ENCODE assay signal across 1 cellular context in the genomic region with DNA sequence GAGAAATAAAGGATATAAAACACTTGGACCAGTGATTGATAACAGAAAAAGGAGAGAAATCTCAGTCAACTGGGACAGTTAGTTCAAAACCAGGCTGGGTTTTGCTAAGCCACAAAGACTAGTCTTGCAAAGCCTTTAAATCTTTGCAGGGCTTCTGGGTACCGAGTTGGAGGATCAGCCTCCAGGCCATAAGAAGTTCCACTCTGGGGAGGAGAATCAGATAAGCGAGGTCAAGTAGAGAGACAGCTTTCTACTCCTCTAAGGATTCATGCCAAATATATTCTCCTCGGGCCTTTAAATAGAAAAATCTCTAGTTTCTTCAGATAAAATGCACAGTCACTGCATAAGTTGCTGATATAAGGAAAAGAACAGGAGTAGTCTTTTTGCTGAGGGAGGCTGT.
TF ChIP-seq lines count a peak whose summit lies in the region.

No MANE protein-coding gene starts in this region.

TF ChIP-seq in GM23338, 12 proteins besides CTCF, POLR2A, EP300 and RAD21 (continued from another document):
- TF ChIP-seq, protein P1, sequence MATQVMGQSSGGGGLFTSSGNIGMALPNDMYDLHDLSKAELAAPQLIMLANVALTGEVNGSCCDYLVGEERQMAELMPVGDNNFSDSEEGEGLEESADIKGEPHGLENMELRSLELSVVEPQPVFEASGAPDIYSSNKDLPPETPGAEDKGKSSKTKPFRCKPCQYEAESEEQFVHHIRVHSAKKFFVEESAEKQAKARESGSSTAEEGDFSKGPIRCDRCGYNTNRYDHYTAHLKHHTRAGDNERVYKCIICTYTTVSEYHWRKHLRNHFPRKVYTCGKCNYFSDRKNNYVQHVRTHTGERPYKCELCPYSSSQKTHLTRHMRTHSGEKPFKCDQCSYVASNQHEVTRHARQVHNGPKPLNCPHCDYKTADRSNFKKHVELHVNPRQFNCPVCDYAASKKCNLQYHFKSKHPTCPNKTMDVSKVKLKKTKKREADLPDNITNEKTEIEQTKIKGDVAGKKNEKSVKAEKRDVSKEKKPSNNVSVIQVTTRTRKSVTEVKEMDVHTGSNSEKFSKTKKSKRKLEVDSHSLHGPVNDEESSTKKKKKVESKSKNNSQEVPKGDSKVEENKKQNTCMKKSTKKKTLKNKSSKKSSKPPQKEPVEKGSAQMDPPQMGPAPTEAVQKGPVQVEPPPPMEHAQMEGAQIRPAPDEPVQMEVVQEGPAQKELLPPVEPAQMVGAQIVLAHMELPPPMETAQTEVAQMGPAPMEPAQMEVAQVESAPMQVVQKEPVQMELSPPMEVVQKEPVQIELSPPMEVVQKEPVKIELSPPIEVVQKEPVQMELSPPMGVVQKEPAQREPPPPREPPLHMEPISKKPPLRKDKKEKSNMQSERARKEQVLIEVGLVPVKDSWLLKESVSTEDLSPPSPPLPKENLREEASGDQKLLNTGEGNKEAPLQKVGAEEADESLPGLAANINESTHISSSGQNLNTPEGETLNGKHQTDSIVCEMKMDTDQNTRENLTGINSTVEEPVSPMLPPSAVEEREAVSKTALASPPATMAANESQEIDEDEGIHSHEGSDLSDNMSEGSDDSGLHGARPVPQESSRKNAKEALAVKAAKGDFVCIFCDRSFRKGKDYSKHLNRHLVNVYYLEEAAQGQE (IDR thresholded peaks at IDR 0.05; ENCODE audit: unreplicated experiment): no peak
- TF ChIP-seq, protein P2, sequence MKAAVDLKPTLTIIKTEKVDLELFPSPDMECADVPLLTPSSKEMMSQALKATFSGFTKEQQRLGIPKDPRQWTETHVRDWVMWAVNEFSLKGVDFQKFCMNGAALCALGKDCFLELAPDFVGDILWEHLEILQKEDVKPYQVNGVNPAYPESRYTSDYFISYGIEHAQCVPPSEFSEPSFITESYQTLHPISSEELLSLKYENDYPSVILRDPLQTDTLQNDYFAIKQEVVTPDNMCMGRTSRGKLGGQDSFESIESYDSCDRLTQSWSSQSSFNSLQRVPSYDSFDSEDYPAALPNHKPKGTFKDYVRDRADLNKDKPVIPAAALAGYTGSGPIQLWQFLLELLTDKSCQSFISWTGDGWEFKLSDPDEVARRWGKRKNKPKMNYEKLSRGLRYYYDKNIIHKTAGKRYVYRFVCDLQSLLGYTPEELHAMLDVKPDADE (IDR thresholded peaks at IDR 0.05): no peak
